In genomic region chr22:37818397-37819099, GRCh38 we compare ENCODE assay signal across 1 cellular context.
TF ChIP-seq lines count a peak whose summit lies in the region.

No MANE protein-coding gene starts in this region.

TF ChIP-seq in WTC11, 78 proteins besides CTCF, POLR2A, EP300 and RAD21 (continued from another document):
- peak; percentile 80; the same call in 1 of the 2 replicates for TF ChIP-seq ELF4 (CRISPR knock-in tag; IDR thresholded peaks at IDR 0.05; ENCODE audit: low read depth)
- TF ChIP-seq RORB (CRISPR knock-in tag; IDR thresholded peaks at IDR 0.05), result no peak
- TF ChIP-seq PREB (CRISPR knock-in tag; IDR thresholded peaks at IDR 0.05; ENCODE audit: borderline replicate concordance), result no peak
- 0 out of 2 replicates have a peak, but pooled peaks have one; percentile 8 for TF ChIP-seq ZNF423 (CRISPR knock-in tag; IDR thresholded peaks at IDR 0.05)
- TF ChIP-seq ATF3 (CRISPR knock-in tag; conservative IDR thresholded peaks at IDR 0.05), result no peak
- TF ChIP-seq KAT7 (CRISPR knock-in tag; IDR thresholded peaks at IDR 0.05; ENCODE audit: borderline replicate concordance), result no peak
- no peak for TF ChIP-seq AR (CRISPR knock-in tag; IDR thresholded peaks at IDR 0.05)
- TF ChIP-seq STAT6 (CRISPR knock-in tag; conservative IDR thresholded peaks at IDR 0.05; ENCODE audit: low read depth), result no peak
- TF ChIP-seq MXD4 (CRISPR knock-in tag; IDR thresholded peaks at IDR 0.05; ENCODE audit: borderline replicate concordance), result no peak
- no peak for TF ChIP-seq OVOL2 (CRISPR knock-in tag; IDR thresholded peaks at IDR 0.05; ENCODE audit: borderline replicate concordance)
- TF ChIP-seq PRDM15 (CRISPR knock-in tag; IDR thresholded peaks at IDR 0.05), result peak; percentile 39; the same call in 1 of the 2 replicates
- TF ChIP-seq FOXP4 (CRISPR knock-in tag; IDR thresholded peaks at IDR 0.05), result peak; percentile 90
- TF ChIP-seq ZMAT4 (CRISPR knock-in tag; IDR thresholded peaks at IDR 0.05), result no peak
- no peak for TF ChIP-seq ZNF512 (CRISPR knock-in tag; IDR thresholded peaks at IDR 0.05; ENCODE audit: borderline replicate concordance)
- TF ChIP-seq CREB1 (CRISPR knock-in tag; IDR thresholded peaks at IDR 0.05), result peak; percentile 54; the same call in 1 of the 2 replicates
- no peak for TF ChIP-seq HMGA2 (CRISPR knock-in tag; IDR thresholded peaks at IDR 0.05)
- TF ChIP-seq IRF1 (CRISPR knock-in tag; IDR thresholded peaks at IDR 0.05), result peak; percentile 87
- TF ChIP-seq ERG (CRISPR knock-in tag; IDR thresholded peaks at IDR 0.05), result no peak
- no peak for TF ChIP-seq EMX1 (CRISPR knock-in tag; IDR thresholded peaks at IDR 0.05)
- no peak; the same call in 1 of the 2 replicates for TF ChIP-seq ZNF121 (CRISPR knock-in tag; IDR thresholded peaks at IDR 0.05)
- peak; percentile 45; the same call in 1 of the 2 replicates for TF ChIP-seq RELA (CRISPR knock-in tag; IDR thresholded peaks at IDR 0.05; ENCODE audit: borderline replicate concordance)
- no peak for TF ChIP-seq ZNF396 (CRISPR knock-in tag; IDR thresholded peaks at IDR 0.05; ENCODE audit: borderline replicate concordance)
- TF ChIP-seq GTF2I (CRISPR knock-in tag; conservative IDR thresholded peaks at IDR 0.05), result no peak
- TF ChIP-seq ZNF232 (CRISPR knock-in tag; IDR thresholded peaks at IDR 0.05), result peak; percentile 59; the same call in 1 of the 2 replicates
- TF ChIP-seq CREM (CRISPR knock-in tag; IDR thresholded peaks at IDR 0.05), result peak; percentile 81
- TF ChIP-seq ZBTB21 (CRISPR knock-in tag; IDR thresholded peaks at IDR 0.05; ENCODE audit: borderline replicate concordance), result no peak
- no peak for TF ChIP-seq GABPB1 (CRISPR knock-in tag; IDR thresholded peaks at IDR 0.05)
- TF ChIP-seq E2F5 (CRISPR knock-in tag; IDR thresholded peaks at IDR 0.05), result peak; percentile 71; the same call in 1 of the 2 replicates
- TF ChIP-seq ATF1 (CRISPR knock-in tag; IDR thresholded peaks at IDR 0.05), result no peak
- peak; percentile 70; the same call in 1 of the 2 replicates for TF ChIP-seq USF1 (CRISPR knock-in tag; IDR thresholded peaks at IDR 0.05)
- TF ChIP-seq ZNF219 (CRISPR knock-in tag; IDR thresholded peaks at IDR 0.05; ENCODE audit: borderline replicate concordance), result no peak; the same call in 1 of the 2 replicates
